In the genomic region with DNA sequence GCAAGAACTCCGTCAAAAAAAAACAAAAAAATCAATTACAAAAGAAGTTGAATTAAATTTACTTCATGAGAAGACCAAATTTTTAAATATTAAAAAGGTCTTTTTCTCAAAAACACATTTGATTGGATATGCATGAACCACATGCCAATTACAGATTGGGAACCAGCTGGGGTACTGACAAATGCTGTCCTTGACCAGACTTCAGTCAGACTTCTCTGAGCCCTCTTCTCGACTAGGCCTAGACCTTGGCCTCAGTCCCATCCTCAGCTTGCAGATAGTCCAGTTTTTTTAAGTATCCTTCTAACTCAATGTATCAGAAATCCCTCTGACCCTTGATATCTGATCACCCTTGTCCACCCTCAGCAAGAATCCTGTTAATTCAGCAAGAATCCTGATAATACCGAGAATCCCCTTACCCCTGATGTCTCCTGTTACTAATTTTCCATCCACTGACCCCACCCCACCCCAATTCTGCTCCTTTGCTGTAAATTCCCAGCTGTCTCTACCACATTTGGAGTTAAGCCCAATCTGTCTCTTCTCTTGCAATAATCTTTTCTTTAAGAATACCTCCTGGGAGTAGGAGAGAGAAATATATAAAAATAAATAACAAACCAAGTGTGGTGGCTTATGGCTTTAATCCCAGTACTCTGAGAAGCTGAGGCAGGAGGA, we compare ENCODE assay signal across 32 cellular contexts. TPM values are rescaled to one million over a fixed set of nuclear protein-coding genes. Genes with fewer than 3 reads are reported as not detected.
"Had no signal": no experiment of that assay in that cellular context is flagged by ENCODE, and none has a peak within 500 bp of the region (broad histone marks: within the 10 kb centered on the region; RNA-seq: fewer than 3 reads in every experiment).

No MANE protein-coding gene starts in this region.

- H3K9me3 Mint-ChIP-seq: activated CD8-positive, alpha-beta T cell treated with anti-CD3 and anti-CD28 coated beads for 36 hours; nephron progenitor cell; T-helper 1 cell treated with Interleukin-12 subunit alpha and Interleukin-12 subunit beta and Interleukin-4 antibody, amounts not matched to agents 30 μg/mL and 1 μg/mL, for 36 hours; WTC11 had no signal

- H3K36me3 Mint-ChIP-seq: activated naive CD4-positive, alpha-beta T cell treated with anti-CD3 and anti-CD28 coated beads, Interleukin-2, amount 50 U/mL, for 72 hours; WTC11 had no signal

- ATAC-seq: activated CD8-positive, alpha-beta T cell treated with anti-CD3 and anti-CD28 coated beads for 36 hours; activated naive CD4-positive, alpha-beta T cell treated with anti-CD3 and anti-CD28 coated beads, Interleukin-2, amount 50 U/mL, for 72 hours; activated T-cell treated with anti-CD3 and anti-CD28 coated beads, Interleukin-2, amount 50 U/mL, for 72 hours; heart right ventricle; left lung; mucosa of descending colon; pancreas; right cardiac atrium; WTC11 had no signal

- H3K4me3 ChIP-seq: esophagus squamous epithelium, heart right ventricle, left lung, lung, mucosa of descending colon, pancreas, spleen, transverse colon had no signal

- H3K4me1 ChIP-seq: pancreas had no signal

- DNase-seq: activated CD4-positive, alpha-beta T cell treated with anti-CD3 and anti-CD28 coated beads, Interleukin-2, amount 50 U/mL, for 1 hour; activated CD8-positive, alpha-beta T cell treated with anti-CD3 and anti-CD28 coated beads for 36 hours; activated naive CD4-positive, alpha-beta T cell; activated T-cell treated with anti-CD3 and anti-CD28 coated beads for 4 hours; activated T-cell treated with anti-CD3 and anti-CD28 coated beads, Interleukin-2, amount 50 U/mL, for 72 hours; anterior cingulate cortex; dermis blood vessel endothelial cell; effector CD4-positive, alpha-beta T cell; esophagus squamous epithelium; foreskin melanocyte; heart right ventricle; kidney glomerular epithelial cell; left lung; mesendoderm; mucosa of descending colon; nephron progenitor cell; pancreas; right cardiac atrium; spleen; stimulated activated naive CD4-positive, alpha-beta T cell treated with Interleukin-2 at 50 U/mL for 16 hours; SW 1271; T-helper 9 cell; transverse colon had no signal

- H3K27ac ChIP-seq: epithelial cell of prostate, esophagus squamous epithelium, heart right ventricle, left lung, pancreas, spleen, transverse colon had no signal

- H3K27ac Mint-ChIP-seq: activated CD8-positive, alpha-beta T cell treated with anti-CD3 and anti-CD28 coated beads for 36 hours; activated naive CD4-positive, alpha-beta T cell treated with anti-CD3 and anti-CD28 coated beads, Interleukin-2, amount 50 U/mL, for 72 hours; activated T-cell treated with anti-CD3 and anti-CD28 coated beads, Interleukin-2, amount 50 U/mL, for 72 hours; nephron progenitor cell; T-helper 1 cell treated with Interleukin-12 subunit alpha and Interleukin-12 subunit beta and Interleukin-4 antibody, amounts not matched to agents 30 μg/mL and 1 μg/mL, for 36 hours; WTC11 had no signal

- H3K4me3 Mint-ChIP-seq: activated CD8-positive, alpha-beta T cell treated with anti-CD3 and anti-CD28 coated beads for 36 hours; activated T-cell treated with anti-CD3 and anti-CD28 coated beads, Interleukin-2, amount 50 U/mL, for 72 hours; nephron progenitor cell; T-helper 1 cell treated with Interleukin-12 subunit alpha and Interleukin-12 subunit beta and Interleukin-4 antibody, amounts not matched to agents 30 μg/mL and 1 μg/mL, for 36 hours; WTC11 had no signal

- H3K9me3 ChIP-seq: esophagus squamous epithelium, heart right ventricle, left lung, mucosa of descending colon, pancreas, spleen, transverse colon had no signal

- H3K27me3 Mint-ChIP-seq: activated CD8-positive, alpha-beta T cell treated with anti-CD3 and anti-CD28 coated beads for 36 hours had no signal

- H3K36me3 ChIP-seq: esophagus squamous epithelium, heart right ventricle, left lung, pancreas, spleen, transverse colon had no signal

- H3K27me3 ChIP-seq: esophagus squamous epithelium, heart right ventricle, left lung, pancreas, spleen, transverse colon had no signal

RNA-seq across cellular contexts. Expression of a gene that starts 30.9 kb away (rescaled TPM):
- total RNA-seq: activated CD8-positive, alpha-beta T cell treated with anti-CD3 and anti-CD28 coated beads for 36 hours; activated naive CD4-positive, alpha-beta T cell treated with anti-CD3 and anti-CD28 coated beads, Interleukin-2, amount 50 U/mL, for 72 hours; activated T-cell treated with anti-CD3 and anti-CD28 coated beads, Interleukin-2, amount 50 U/mL, for 72 hours; bronchial epithelial cell; dermis blood vessel endothelial cell; esophagus squamous epithelium; glomerular endothelial cell; heart right ventricle; left lung; lung; mucosa of descending colon; pancreas; right cardiac atrium; spleen; temporal lobe; transverse colon; urinary bladder; WTC11 had no signal
- polyA plus RNA-seq: heart right ventricle, lung, pancreas, right cardiac atrium, spleen, urinary bladder had no signal

RNA-seq across cellular contexts. Expression of a gene that starts 38.9 kb away (rescaled TPM):
- total RNA-seq: activated CD8-positive, alpha-beta T cell treated with anti-CD3 and anti-CD28 coated beads for 36 hours; activated naive CD4-positive, alpha-beta T cell treated with anti-CD3 and anti-CD28 coated beads, Interleukin-2, amount 50 U/mL, for 72 hours; activated T-cell treated with anti-CD3 and anti-CD28 coated beads, Interleukin-2, amount 50 U/mL, for 72 hours; bronchial epithelial cell; dermis blood vessel endothelial cell; esophagus squamous epithelium; glomerular endothelial cell; heart right ventricle; left lung; lung; mucosa of descending colon; pancreas; right cardiac atrium; spleen; temporal lobe; transverse colon; urinary bladder; WTC11 had no signal
- polyA plus RNA-seq: heart right ventricle, lung, pancreas, right cardiac atrium, spleen, urinary bladder had no signal
